Comparison of ENCODE assay signal across 24 cellular contexts in the genomic region with DNA sequence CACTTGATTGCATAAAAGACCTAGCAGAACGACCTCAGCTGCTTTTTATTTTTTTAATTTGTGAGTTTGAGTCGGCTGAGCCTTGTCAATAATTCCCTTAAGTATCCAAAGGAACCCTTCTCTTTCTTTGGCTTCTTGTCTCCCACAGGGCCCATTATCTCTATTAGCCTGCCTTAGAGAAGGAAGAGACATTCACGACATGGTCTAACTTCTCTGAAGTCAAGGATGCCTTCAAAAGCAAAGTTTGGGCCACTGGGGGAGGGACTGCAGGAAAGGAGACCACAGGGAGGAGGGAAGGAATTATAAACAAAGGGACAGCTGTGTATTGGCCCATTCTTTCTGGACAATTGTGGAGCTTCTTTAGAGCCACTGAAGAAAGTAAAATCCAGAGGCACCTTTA.
DNase-seq lines count a peak whose midpoint lies in the region; ATAC-seq and TF ChIP-seq lines count a peak whose summit lies in the region.
"Had no signal": no experiment of that assay in that cellular context is flagged by ENCODE, and none has a peak within 500 bp of the region (broad histone marks: within the 10 kb centered on the region; RNA-seq: fewer than 3 reads in every experiment).

No MANE protein-coding gene starts in this region.

- no peak for ATAC-seq in GM18519 (IDR thresholded peaks at IDR 0.05; ENCODE audit: low FRiP score, unreplicated experiment)
- ATAC-seq in T-helper 17 cell: no peak
- ATAC-seq: A549, GM12878 had no signal

- peak overlapping the region; percentile 43 for H3K4me2 ChIP-seq in neural progenitor cell
- H3K4me2 ChIP-seq: A549; BLaER1 treated with 17β-estradiol and CSF1 and Interleukin-3, amounts not matched to agents 10 nM and 100 nM had no signal

- TF ChIP-seq CTCF in esophagus muscularis mucosa (IDR thresholded peaks at IDR 0.05) (no peak), neural progenitor cell (IDR thresholded peaks at IDR 0.05) (no peak)

- H3K27me3 Mint-ChIP-seq in neural progenitor cell (ENCODE audit: insufficient read depth, low read depth) (peaks cover 22% of the 10 kb centered on the region), T-helper 17 cell (peaks cover 16% of the 10 kb centered on the region)
- H3K27me3 Mint-ChIP-seq in activated T-helper 1 cell treated with anti-CD3 and anti-CD28 coated beads, Interleukin-12 subunit alpha, Interleukin-12 subunit beta, Interleukin-2, Interleukin-4 antibody, amounts not matched to agents 30 ng/mL and 10 ng/mL and 1 ng/mL, durations not matched to agents 14 hours and 24 hours and 36 hours (ENCODE audit: insufficient read depth): peaks cover 5% of the 10 kb centered on the region
- H3K27me3 Mint-ChIP-seq: CD4-positive, alpha-beta T cell; CD8-positive, alpha-beta memory T cell had no signal

- peaks cover 41% of the 10 kb centered on the region for H3F3A ChIP-seq in neural progenitor cell (ENCODE audit: low read depth)

- no peak overlapping the region for H2AFZ ChIP-seq in neural progenitor cell (replicated peaks)

- H3K27ac ChIP-seq in HUES48 (ENCODE audit: low read depth, low read length) (peak overlapping the region; percentile 11), esophagus muscularis mucosa (replicated peaks in 1 of 4) (no peak overlapping the region), neural progenitor cell (peak overlapping the region; percentile 21)
- H3K27ac ChIP-seq: A549; BLaER1 treated with 17β-estradiol and CSF1 and Interleukin-3, amounts not matched to agents 10 nM and 100 nM had no signal

- no peak for TF ChIP-seq POLR2A in esophagus muscularis mucosa (IDR thresholded peaks at IDR 0.05; ENCODE audit: low read depth)

- no peak overlapping the region for H3K4me3 Mint-ChIP-seq in neural progenitor cell
- no peak overlapping the region for H3K4me3 Mint-ChIP-seq in activated T-helper 1 cell treated with anti-CD3 and anti-CD28 coated beads, Interleukin-12 subunit alpha, Interleukin-12 subunit beta, Interleukin-2, Interleukin-4 antibody, amounts not matched to agents 30 ng/mL and 10 ng/mL and 1 ng/mL, durations not matched to agents 14 hours and 24 hours and 36 hours
- no peak overlapping the region for H3K4me3 Mint-ChIP-seq in T-helper 17 cell
- H3K4me3 Mint-ChIP-seq: CD14-positive monocyte; CD4-positive, alpha-beta T cell; CD8-positive, alpha-beta memory T cell; HFFc6 had no signal

- no peaks in the 10 kb centered on the region for H4K20me1 ChIP-seq in neural progenitor cell (ENCODE audit: low read depth)
- H4K20me1 ChIP-seq: BLaER1 treated with 17β-estradiol and CSF1 and Interleukin-3, amounts not matched to agents 10 nM and 100 nM had no signal

- H3K4me1 ChIP-seq in HUES48 (ENCODE audit: control insufficient read depth, insufficient read depth, low read length): peaks cover 16% of the 10 kb centered on the region; the same call in 1 of the 2 replicates
- H3K4me1 ChIP-seq in esophagus muscularis mucosa: peaks cover 0 to 7% (median 0%) of the 10 kb centered on the region in 4 donors
- peaks cover 67% of the 10 kb centered on the region for H3K4me1 ChIP-seq in neural progenitor cell
- H3K4me1 ChIP-seq: BE2C; BLaER1 treated with 17β-estradiol and CSF1 and Interleukin-3, amounts not matched to agents 10 nM and 100 nM had no signal

- H3K9me3 ChIP-seq in HUES48 (ENCODE audit: control insufficient read depth, insufficient read depth, low read length) (no peaks in the 10 kb centered on the region), esophagus muscularis mucosa (no peaks in the 10 kb centered on the region), neural progenitor cell (ENCODE audit: low read depth) (no peaks in the 10 kb centered on the region), T-helper 17 cell (ENCODE audit: control insufficient read depth, low read length, poor library complexity, severe bottlenecking) (no peaks in the 10 kb centered on the region)
- H3K9me3 ChIP-seq: A549, BE2C, HAP-1 had no signal

- intact Hi-C loops in esophagus muscularis mucosa (cut with DNase I): no loop called here
- intact Hi-C loops in activated T-helper 1 cell treated with anti-CD3 and anti-CD28 coated beads, Interleukin-12 subunit alpha, Interleukin-12 subunit beta, Interleukin-2, Interleukin-4 antibody, amounts not matched to agents 30 ng/mL and 10 ng/mL and 1 ng/mL, durations not matched to agents 14 hours and 24 hours and 36 hours (cut with micrococcal nuclease): no loop called here

- H3K36me3 ChIP-seq in HUES48 (ENCODE audit: control insufficient read depth, insufficient read depth, low read length) (no peaks in the 10 kb centered on the region), esophagus muscularis mucosa (no peaks in the 10 kb centered on the region), neural progenitor cell (no peaks in the 10 kb centered on the region)
- H3K36me3 ChIP-seq: BE2C; BLaER1 treated with 17β-estradiol and CSF1 and Interleukin-3, amounts not matched to agents 10 nM and 100 nM; HAP-1 had no signal

- H3K79me2 ChIP-seq in neural progenitor cell (ENCODE audit: low read depth): no peaks in the 10 kb centered on the region

- 53% methylated on average over 3 of the region's 3 CpGs for WGBS in esophagus muscularis mucosa

- TF ChIP-seq EP300 in esophagus muscularis mucosa (IDR thresholded peaks at IDR 0.05): no peak

- H3K27ac Mint-ChIP-seq in neural progenitor cell: no peak overlapping the region
- H3K27ac Mint-ChIP-seq in activated T-helper 1 cell treated with anti-CD3 and anti-CD28 coated beads, Interleukin-12 subunit alpha, Interleukin-12 subunit beta, Interleukin-2, Interleukin-4 antibody, amounts not matched to agents 30 ng/mL and 10 ng/mL and 1 ng/mL, durations not matched to agents 14 hours and 24 hours and 36 hours: no peak overlapping the region
- no peak overlapping the region for H3K27ac Mint-ChIP-seq in T-helper 17 cell
- H3K27ac Mint-ChIP-seq: CD14-positive monocyte; CD4-positive, alpha-beta T cell; CD8-positive, alpha-beta memory T cell; HFFc6 had no signal

- DNase-seq in esophagus muscularis mucosa (ENCODE audit: extremely low spot score): peak; percentile 62
- DNase-seq in neural progenitor cell (ENCODE audit: low spot score): peak; percentile 49
- no peak for DNase-seq in KG1 (lab: John Stamatoyannopoulos, UW)
- no peak for DNase-seq in activated T-helper 1 cell treated with anti-CD3 and anti-CD28 coated beads, Interleukin-12 subunit alpha, Interleukin-12 subunit beta, Interleukin-2, Interleukin-4 antibody, amounts not matched to agents 30 ng/mL and 10 ng/mL and 1 ng/mL, durations not matched to agents 14 hours and 24 hours and 36 hours (ENCODE audit: low spot score)
- DNase-seq in T-helper 17 cell: no peak
- DNase-seq: 8988T; ACHN; AML-193; BE2C; CD4-positive, alpha-beta T cell; CD8-positive, alpha-beta memory T cell; DMS 273 treated with DMSO at 0.1 percent for 48 hours; DMS79; EL; GDM1; GOT3; HFFc6 had no signal

- no peaks in the 10 kb centered on the region for H3K9me3 Mint-ChIP-seq in neural progenitor cell
- H3K9me3 Mint-ChIP-seq in activated T-helper 1 cell treated with anti-CD3 and anti-CD28 coated beads, Interleukin-12 subunit alpha, Interleukin-12 subunit beta, Interleukin-2, Interleukin-4 antibody, amounts not matched to agents 30 ng/mL and 10 ng/mL and 1 ng/mL, durations not matched to agents 14 hours and 24 hours and 36 hours: no peaks in the 10 kb centered on the region
- H3K9me3 Mint-ChIP-seq: CD4-positive, alpha-beta T cell; CD8-positive, alpha-beta memory T cell had no signal

- H3K4me3 ChIP-seq in HUES48 (ENCODE audit: low read depth, low read length) (no peak overlapping the region), esophagus muscularis mucosa (no peak overlapping the region), neural progenitor cell (no peak overlapping the region)
- H3K4me3 ChIP-seq: A549; BLaER1 treated with 17β-estradiol and CSF1 and Interleukin-3, amounts not matched to agents 10 nM and 100 nM; GM12878; HAP-1 had no signal

- H3K9ac ChIP-seq in HUES48 (ENCODE audit: low read depth, low read length): no peak overlapping the region
- H3K9ac ChIP-seq in neural progenitor cell: no peak overlapping the region
- H3K9ac ChIP-seq: BLaER1 treated with 17β-estradiol and CSF1 and Interleukin-3, amounts not matched to agents 10 nM and 100 nM had no signal

- H3K36me3 Mint-ChIP-seq in neural progenitor cell: no peaks in the 10 kb centered on the region
- H3K36me3 Mint-ChIP-seq in activated T-helper 1 cell treated with anti-CD3 and anti-CD28 coated beads, Interleukin-12 subunit alpha, Interleukin-12 subunit beta, Interleukin-2, Interleukin-4 antibody, amounts not matched to agents 30 ng/mL and 10 ng/mL and 1 ng/mL, durations not matched to agents 14 hours and 24 hours and 36 hours (ENCODE audit: low read depth): no peaks in the 10 kb centered on the region
- H3K36me3 Mint-ChIP-seq in T-helper 17 cell (ENCODE audit: low read depth): peaks cover 3% of the 10 kb centered on the region
- H3K36me3 Mint-ChIP-seq: CD14-positive monocyte; CD8-positive, alpha-beta memory T cell had no signal

- H3K27me3 ChIP-seq in HUES48 (ENCODE audit: control insufficient read depth, insufficient read depth, low read length): no peaks in the 10 kb centered on the region
- H3K27me3 ChIP-seq in esophagus muscularis mucosa: no peaks in the 10 kb centered on the region
- no peaks in the 10 kb centered on the region for H3K27me3 ChIP-seq in neural progenitor cell

- H3K4me1 Mint-ChIP-seq in neural progenitor cell (peaks cover 40% of the 10 kb centered on the region), T-helper 17 cell (no peaks in the 10 kb centered on the region)
- no peaks in the 10 kb centered on the region for H3K4me1 Mint-ChIP-seq in activated T-helper 1 cell treated with anti-CD3 and anti-CD28 coated beads, Interleukin-12 subunit alpha, Interleukin-12 subunit beta, Interleukin-2, Interleukin-4 antibody, amounts not matched to agents 30 ng/mL and 10 ng/mL and 1 ng/mL, durations not matched to agents 14 hours and 24 hours and 36 hours (ENCODE audit: low read depth)
- H3K4me1 Mint-ChIP-seq: CD14-positive monocyte; CD8-positive, alpha-beta memory T cell had no signal

Comparison
In these comparisons a context has a peak if more than half of its experiments do, and no peak if none do; other contexts are left out.
1. H3K27ac ChIP-seq: peak in HUES48 (single experiment) and neural progenitor cell (single experiment); none in esophagus muscularis mucosa (0 of 4).
2. DNase-seq: peak in esophagus muscularis mucosa (single experiment) and neural progenitor cell (single experiment); none in KG1 (single experiment), activated T-helper 1 cell treated with anti-CD3 and anti-CD28 coated beads, Interleukin-12 subunit alpha, Interleukin-12 subunit beta, Interleukin-2, Interleukin-4 antibody, amounts not matched to agents 30 ng/mL and 10 ng/mL and 1 ng/mL, durations not matched to agents 14 hours and 24 hours and 36 hours (single experiment) and T-helper 17 cell (0 of 3).